22 cellular contexts compared by ENCODE assay signal in genomic region chr1:176141449-176141848, GRCh38.
"Had no signal": no experiment of that assay in that cellular context is flagged by ENCODE, and none has a peak within 500 bp of the region (broad histone marks: within the 10 kb centered on the region; RNA-seq: fewer than 3 reads in every experiment).

No MANE protein-coding gene starts in this region.

- H3K9me3 ChIP-seq: SK-N-SH had no signal

- H3K4me3 Mint-ChIP-seq: IgD-negative memory B cell had no signal

- H3K4me2 ChIP-seq: SK-N-SH had no signal

- H3K27ac Mint-ChIP-seq: IgD-negative memory B cell had no signal

- H3K27ac ChIP-seq: RWPE1 had no signal

- ATAC-seq: Panc1, PC-3 had no signal

- H3K9ac ChIP-seq: SK-N-SH had no signal

- H3K27me3 Mint-ChIP-seq: IgD-negative memory B cell had no signal

- DNase-seq: KBM-7, NCI-H1092, NCI-H1105 treated with DMSO at 0.1 percent for 48 hours, NCI-H1417 treated with DMSO at 0.1 percent for 48 hours, NCI-H146, NCI-H187, NCI-H2029, NCI-H2081 treated with DMSO at 0.1 percent for 48 hours, NCI-H2171, NCI-H226, NCI-H446, NCI-H510A, NCI-H524 treated with DMSO at 0.1 percent for 48 hours, NCI-H69, NCI-H774, PC-3, SHP77, SK-N-SH, SW 1271 had no signal
